Comparison of ENCODE assay signal across 1 cellular context in the genomic region with DNA sequence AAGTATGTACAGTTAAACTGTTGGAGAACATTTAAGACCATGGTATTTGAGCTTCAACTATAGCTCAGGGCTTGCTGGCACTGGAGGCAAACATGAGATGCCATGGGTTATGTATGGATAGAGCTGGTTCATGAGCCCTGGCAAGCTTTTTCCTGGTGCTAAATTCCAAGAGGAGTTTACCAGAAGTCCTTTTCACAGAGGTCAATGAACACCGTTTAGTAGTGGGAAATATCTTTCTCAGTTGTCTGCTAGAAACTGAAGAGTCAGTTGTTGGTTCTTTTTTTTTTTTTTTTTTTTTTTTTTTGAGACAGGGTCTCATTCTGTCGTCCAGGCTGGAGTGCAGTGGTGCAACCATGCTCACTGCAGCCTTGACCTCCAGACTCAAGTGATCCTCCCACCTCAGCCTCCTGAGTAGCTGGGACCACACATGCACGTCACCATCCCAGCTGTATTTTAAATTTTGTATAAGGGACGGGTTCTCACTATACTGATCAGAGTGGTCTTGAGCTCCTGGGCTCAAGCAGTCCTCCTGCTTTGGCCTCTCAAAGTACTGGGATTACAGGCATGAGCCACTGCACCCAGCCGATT.
TF ChIP-seq lines count a peak whose summit lies in the region.

No MANE protein-coding gene starts in this region.

TF ChIP-seq in GM23338, 12 proteins besides CTCF, POLR2A, EP300 and RAD21:
- TF ChIP-seq EZH2 (IDR thresholded peaks at IDR 0.05; ENCODE audit: low read depth, unreplicated experiment) = no peak
- TF ChIP-seq, protein P1, sequence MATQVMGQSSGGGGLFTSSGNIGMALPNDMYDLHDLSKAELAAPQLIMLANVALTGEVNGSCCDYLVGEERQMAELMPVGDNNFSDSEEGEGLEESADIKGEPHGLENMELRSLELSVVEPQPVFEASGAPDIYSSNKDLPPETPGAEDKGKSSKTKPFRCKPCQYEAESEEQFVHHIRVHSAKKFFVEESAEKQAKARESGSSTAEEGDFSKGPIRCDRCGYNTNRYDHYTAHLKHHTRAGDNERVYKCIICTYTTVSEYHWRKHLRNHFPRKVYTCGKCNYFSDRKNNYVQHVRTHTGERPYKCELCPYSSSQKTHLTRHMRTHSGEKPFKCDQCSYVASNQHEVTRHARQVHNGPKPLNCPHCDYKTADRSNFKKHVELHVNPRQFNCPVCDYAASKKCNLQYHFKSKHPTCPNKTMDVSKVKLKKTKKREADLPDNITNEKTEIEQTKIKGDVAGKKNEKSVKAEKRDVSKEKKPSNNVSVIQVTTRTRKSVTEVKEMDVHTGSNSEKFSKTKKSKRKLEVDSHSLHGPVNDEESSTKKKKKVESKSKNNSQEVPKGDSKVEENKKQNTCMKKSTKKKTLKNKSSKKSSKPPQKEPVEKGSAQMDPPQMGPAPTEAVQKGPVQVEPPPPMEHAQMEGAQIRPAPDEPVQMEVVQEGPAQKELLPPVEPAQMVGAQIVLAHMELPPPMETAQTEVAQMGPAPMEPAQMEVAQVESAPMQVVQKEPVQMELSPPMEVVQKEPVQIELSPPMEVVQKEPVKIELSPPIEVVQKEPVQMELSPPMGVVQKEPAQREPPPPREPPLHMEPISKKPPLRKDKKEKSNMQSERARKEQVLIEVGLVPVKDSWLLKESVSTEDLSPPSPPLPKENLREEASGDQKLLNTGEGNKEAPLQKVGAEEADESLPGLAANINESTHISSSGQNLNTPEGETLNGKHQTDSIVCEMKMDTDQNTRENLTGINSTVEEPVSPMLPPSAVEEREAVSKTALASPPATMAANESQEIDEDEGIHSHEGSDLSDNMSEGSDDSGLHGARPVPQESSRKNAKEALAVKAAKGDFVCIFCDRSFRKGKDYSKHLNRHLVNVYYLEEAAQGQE (IDR thresholded peaks at IDR 0.05; ENCODE audit: unreplicated experiment) = no peak
- no peak for TF ChIP-seq ZNF114 (CRISPR knock-in tag; IDR thresholded peaks at IDR 0.05)
- no peak for TF ChIP-seq CREB1 (CRISPR knock-in tag; IDR thresholded peaks at IDR 0.05; ENCODE audit: low read depth)
- TF ChIP-seq EZH2phosphoT487 (IDR thresholded peaks at IDR 0.05; ENCODE audit: unreplicated experiment) = no peak
- no peak for TF ChIP-seq POLR2AphosphoS5 (IDR thresholded peaks at IDR 0.05; ENCODE audit: low read depth)
- TF ChIP-seq JUNB (IDR thresholded peaks at IDR 0.05; ENCODE audit: unreplicated experiment) = no peak
- TF ChIP-seq, protein P2, sequence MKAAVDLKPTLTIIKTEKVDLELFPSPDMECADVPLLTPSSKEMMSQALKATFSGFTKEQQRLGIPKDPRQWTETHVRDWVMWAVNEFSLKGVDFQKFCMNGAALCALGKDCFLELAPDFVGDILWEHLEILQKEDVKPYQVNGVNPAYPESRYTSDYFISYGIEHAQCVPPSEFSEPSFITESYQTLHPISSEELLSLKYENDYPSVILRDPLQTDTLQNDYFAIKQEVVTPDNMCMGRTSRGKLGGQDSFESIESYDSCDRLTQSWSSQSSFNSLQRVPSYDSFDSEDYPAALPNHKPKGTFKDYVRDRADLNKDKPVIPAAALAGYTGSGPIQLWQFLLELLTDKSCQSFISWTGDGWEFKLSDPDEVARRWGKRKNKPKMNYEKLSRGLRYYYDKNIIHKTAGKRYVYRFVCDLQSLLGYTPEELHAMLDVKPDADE (IDR thresholded peaks at IDR 0.05) = no peak
